1 cellular context compared by ENCODE assay signal in the genomic region with DNA sequence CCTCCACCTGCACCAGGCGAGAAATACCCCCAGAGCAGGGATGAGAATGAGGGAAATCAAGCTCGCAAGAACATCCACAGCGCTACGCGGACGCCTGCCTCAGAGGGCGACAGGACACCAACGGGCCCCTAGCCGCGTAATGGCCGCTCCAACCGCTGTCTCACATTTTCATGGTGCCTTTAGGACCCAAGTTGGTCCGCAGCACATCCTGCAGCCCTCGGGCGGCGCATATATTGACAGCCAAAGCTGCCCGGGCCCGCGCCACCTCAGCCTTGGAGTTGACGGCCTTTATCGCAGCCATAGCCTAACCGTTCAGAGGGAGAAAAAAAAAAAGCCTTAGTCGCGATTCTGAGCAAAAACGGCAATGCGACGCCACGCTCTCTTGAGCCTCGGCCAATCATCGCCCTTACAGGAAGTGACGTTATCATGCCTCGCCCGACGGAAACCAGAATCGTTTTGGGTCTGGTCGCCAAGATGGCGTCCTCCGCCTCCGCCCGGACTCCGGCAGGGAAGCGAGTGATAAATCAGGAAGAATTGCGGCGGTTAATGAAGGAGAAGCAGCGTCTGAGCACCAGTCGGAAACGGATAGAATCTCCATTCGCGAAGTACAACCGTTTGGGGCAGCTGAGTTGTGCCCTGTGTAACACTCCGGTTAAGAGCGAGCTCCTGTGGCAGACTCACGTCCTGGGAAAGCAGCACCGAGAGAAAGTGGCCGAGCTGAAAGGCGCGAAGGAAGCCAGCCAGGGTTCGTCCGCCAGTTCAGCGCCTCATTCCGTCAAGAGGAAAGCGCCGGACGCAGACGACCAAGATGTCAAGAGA.
A peak's percentile ranks its signal among the peaks of the same experiment; 100 is the strongest.
TF ChIP-seq lines count a peak whose summit lies in the region.

A gene with protein sequence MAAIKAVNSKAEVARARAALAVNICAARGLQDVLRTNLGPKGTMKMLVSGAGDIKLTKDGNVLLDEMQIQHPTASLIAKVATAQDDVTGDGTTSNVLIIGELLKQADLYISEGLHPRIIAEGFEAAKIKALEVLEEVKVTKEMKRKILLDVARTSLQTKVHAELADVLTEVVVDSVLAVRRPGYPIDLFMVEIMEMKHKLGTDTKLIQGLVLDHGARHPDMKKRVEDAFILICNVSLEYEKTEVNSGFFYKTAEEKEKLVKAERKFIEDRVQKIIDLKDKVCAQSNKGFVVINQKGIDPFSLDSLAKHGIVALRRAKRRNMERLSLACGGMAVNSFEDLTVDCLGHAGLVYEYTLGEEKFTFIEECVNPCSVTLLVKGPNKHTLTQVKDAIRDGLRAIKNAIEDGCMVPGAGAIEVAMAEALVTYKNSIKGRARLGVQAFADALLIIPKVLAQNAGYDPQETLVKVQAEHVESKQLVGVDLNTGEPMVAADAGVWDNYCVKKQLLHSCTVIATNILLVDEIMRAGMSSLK (minus strand): TSS at position 368 of the 819 bp plus-strand sequence. CDS start 67 bp downstream, at position 301.
A gene with protein sequence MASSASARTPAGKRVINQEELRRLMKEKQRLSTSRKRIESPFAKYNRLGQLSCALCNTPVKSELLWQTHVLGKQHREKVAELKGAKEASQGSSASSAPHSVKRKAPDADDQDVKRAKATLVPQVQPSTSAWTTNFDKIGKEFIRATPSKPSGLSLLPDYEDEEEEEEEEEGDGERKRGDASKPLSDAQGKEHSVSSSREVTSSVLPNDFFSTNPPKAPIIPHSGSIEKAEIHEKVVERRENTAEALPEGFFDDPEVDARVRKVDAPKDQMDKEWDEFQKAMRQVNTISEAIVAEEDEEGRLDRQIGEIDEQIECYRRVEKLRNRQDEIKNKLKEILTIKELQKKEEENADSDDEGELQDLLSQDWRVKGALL (plus strand): TSS at position 448 of the 819 bp plus-strand sequence. CDS start 27 bp downstream, at position 475.

TF ChIP-seq in A549, 52 proteins besides CTCF, POLR2A, EP300 and RAD21 (continued from another document):
- TF ChIP-seq, protein P1, sequence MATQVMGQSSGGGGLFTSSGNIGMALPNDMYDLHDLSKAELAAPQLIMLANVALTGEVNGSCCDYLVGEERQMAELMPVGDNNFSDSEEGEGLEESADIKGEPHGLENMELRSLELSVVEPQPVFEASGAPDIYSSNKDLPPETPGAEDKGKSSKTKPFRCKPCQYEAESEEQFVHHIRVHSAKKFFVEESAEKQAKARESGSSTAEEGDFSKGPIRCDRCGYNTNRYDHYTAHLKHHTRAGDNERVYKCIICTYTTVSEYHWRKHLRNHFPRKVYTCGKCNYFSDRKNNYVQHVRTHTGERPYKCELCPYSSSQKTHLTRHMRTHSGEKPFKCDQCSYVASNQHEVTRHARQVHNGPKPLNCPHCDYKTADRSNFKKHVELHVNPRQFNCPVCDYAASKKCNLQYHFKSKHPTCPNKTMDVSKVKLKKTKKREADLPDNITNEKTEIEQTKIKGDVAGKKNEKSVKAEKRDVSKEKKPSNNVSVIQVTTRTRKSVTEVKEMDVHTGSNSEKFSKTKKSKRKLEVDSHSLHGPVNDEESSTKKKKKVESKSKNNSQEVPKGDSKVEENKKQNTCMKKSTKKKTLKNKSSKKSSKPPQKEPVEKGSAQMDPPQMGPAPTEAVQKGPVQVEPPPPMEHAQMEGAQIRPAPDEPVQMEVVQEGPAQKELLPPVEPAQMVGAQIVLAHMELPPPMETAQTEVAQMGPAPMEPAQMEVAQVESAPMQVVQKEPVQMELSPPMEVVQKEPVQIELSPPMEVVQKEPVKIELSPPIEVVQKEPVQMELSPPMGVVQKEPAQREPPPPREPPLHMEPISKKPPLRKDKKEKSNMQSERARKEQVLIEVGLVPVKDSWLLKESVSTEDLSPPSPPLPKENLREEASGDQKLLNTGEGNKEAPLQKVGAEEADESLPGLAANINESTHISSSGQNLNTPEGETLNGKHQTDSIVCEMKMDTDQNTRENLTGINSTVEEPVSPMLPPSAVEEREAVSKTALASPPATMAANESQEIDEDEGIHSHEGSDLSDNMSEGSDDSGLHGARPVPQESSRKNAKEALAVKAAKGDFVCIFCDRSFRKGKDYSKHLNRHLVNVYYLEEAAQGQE (IDR thresholded peaks at IDR 0.05), result no peak; the same call in 1 of the 2 replicates
- TF ChIP-seq MAFK (IDR thresholded peaks at IDR 0.05; ENCODE audit: partially characterized antibody) (peak; percentile 42), CBX8 (IDR thresholded peaks at IDR 0.05) (no peak), ZSCAN20 (CRISPR knock-in tag; IDR thresholded peaks at IDR 0.05) (no peak), JUN (IDR thresholded peaks at IDR 0.05) (peak; percentile 91 to 95), ZC3H11A (IDR thresholded peaks at IDR 0.05) (no peak), RNF2 (IDR thresholded peaks at IDR 0.05; ENCODE audit: borderline replicate concordance, low read depth) (no peak), PHF8 (IDR thresholded peaks at IDR 0.05; ENCODE audit: borderline replicate concordance, low read depth) (peak; percentile 100), SREBF2 (IDR thresholded peaks at IDR 0.05) (no peak), ELK1 (IDR thresholded peaks at IDR 0.05; ENCODE audit: low read depth, low read length) (no peak), EHF (CRISPR knock-in tag; IDR thresholded peaks at IDR 0.05) (no peak), CEBPB (IDR thresholded peaks at IDR 0.05) (no peak), HEYL (CRISPR knock-in tag; IDR thresholded peaks at IDR 0.05) (no peak), ZFP36 (IDR thresholded peaks at IDR 0.05; ENCODE audit: borderline replicate concordance, partially characterized antibody) (no peak), ESRRA (IDR thresholded peaks at IDR 0.05; ENCODE audit: borderline replicate concordance, low read length) (no peak), JUNB (IDR thresholded peaks at IDR 0.05) (no peak), CHD4 (IDR thresholded peaks at IDR 0.05; ENCODE audit: borderline replicate concordance) (no peak), CBX2 (IDR thresholded peaks at IDR 0.05; ENCODE audit: borderline replicate concordance, low read depth) (peak; percentile 46; the same call in 1 of the 2 replicates), NFE2L2 (conservative IDR thresholded peaks at IDR 0.05; ENCODE audit: low read length) (no peak), MAZ (IDR thresholded peaks at IDR 0.05; ENCODE audit: borderline replicate concordance, low read depth, low read length) (no peak), FOSB (CRISPR knock-in tag; IDR thresholded peaks at IDR 0.05) (no peak), FOXS1 (CRISPR knock-in tag; IDR thresholded peaks at IDR 0.05) (no peak), CHD2 (IDR thresholded peaks at IDR 0.05; ENCODE audit: low read length, partially characterized antibody) (no peak), HOXA7 (CRISPR knock-in tag; IDR thresholded peaks at IDR 0.05) (no peak), GATA3 (IDR thresholded peaks at IDR 0.05; ENCODE audit: borderline replicate concordance) (no peak; the same call in 1 of the 2 replicates), MYC (IDR thresholded peaks at IDR 0.05; ENCODE audit: borderline replicate concordance, low read length) (0 out of 2 replicates have a peak, but pooled peaks have one; percentile 33), E2F6 (IDR thresholded peaks at IDR 0.05; ENCODE audit: borderline replicate concordance, low read depth) (no peak; the same call in 1 of the 2 replicates), EHMT2 (IDR thresholded peaks at IDR 0.05; ENCODE audit: low read depth) (peak; percentile 98), RARB (CRISPR knock-in tag; IDR thresholded peaks at IDR 0.05) (no peak), RFX5 (IDR thresholded peaks at IDR 0.05) (peak; percentile 47), HDAC2 (IDR thresholded peaks at IDR 0.05) (peak; percentile 100), NPAS2 (CRISPR knock-in tag; IDR thresholded peaks at IDR 0.05; ENCODE audit: borderline replicate concordance) (no peak), PBX3 (IDR thresholded peaks at IDR 0.05) (no peak), FOSL2 (IDR thresholded peaks at IDR 0.05) (no peak), FOSL2 (CRISPR knock-in tag; IDR thresholded peaks at IDR 0.05) (no peak), HOXB5 (CRISPR knock-in tag; IDR thresholded peaks at IDR 0.05) (0 out of 2 replicates have a peak, but pooled peaks have one; percentile 70), ZNF302 (CRISPR knock-in tag; IDR thresholded peaks at IDR 0.05) (no peak), SMC3 (IDR thresholded peaks at IDR 0.05) (no peak), TFCP2L1 (CRISPR knock-in tag; IDR thresholded peaks at IDR 0.05) (no peak), RCOR1 (IDR thresholded peaks at IDR 0.05; ENCODE audit: low read depth, low read length) (no peak), NR3C1 (IDR thresholded peaks at IDR 0.05) (no peak), TP53 (CRISPR knock-in tag; IDR thresholded peaks at IDR 0.05) (no peak), BHLHE40 (IDR thresholded peaks at IDR 0.05; ENCODE audit: low read depth, low read length) (no peak), POLR2AphosphoS2 (conservative IDR thresholded peaks at IDR 0.05; ENCODE audit: low read length) (no peak), KDM5A (IDR thresholded peaks at IDR 0.05) (peak; percentile 100), HOXB13 (CRISPR knock-in tag; IDR thresholded peaks at IDR 0.05; ENCODE audit: low read depth) (peak; percentile 76; the same call in 1 of the 2 replicates)
- TF ChIP-seq, protein P2, sequence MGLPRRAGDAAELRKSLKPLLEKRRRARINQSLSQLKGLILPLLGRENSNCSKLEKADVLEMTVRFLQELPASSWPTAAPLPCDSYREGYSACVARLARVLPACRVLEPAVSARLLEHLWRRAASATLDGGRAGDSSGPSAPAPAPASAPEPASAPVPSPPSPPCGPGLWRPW (IDR thresholded peaks at IDR 0.05), result no peak
- TF ChIP-seq, protein P3, sequence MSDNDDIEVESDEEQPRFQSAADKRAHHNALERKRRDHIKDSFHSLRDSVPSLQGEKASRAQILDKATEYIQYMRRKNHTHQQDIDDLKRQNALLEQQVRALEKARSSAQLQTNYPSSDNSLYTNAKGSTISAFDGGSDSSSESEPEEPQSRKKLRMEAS (IDR thresholded peaks at IDR 0.05), result peak; percentile 88
- TF ChIP-seq, protein P4, sequence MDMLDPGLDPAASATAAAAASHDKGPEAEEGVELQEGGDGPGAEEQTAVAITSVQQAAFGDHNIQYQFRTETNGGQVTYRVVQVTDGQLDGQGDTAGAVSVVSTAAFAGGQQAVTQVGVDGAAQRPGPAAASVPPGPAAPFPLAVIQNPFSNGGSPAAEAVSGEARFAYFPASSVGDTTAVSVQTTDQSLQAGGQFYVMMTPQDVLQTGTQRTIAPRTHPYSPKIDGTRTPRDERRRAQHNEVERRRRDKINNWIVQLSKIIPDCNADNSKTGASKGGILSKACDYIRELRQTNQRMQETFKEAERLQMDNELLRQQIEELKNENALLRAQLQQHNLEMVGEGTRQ (IDR thresholded peaks at IDR 0.05), result no peak
- TF ChIP-seq, protein P5, sequence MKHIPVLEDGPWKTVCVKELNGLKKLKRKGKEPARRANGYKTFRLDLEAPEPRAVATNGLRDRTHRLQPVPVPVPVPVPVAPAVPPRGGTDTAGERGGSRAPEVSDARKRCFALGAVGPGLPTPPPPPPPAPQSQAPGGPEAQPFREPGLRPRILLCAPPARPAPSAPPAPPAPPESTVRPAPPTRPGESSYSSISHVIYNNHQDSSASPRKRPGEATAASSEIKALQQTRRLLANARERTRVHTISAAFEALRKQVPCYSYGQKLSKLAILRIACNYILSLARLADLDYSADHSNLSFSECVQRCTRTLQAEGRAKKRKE (CRISPR knock-in tag; IDR thresholded peaks at IDR 0.05; ENCODE audit: low read depth), result peak; percentile 85; the same call in 1 of the 2 replicates
- TF ChIP-seq, protein P6, sequence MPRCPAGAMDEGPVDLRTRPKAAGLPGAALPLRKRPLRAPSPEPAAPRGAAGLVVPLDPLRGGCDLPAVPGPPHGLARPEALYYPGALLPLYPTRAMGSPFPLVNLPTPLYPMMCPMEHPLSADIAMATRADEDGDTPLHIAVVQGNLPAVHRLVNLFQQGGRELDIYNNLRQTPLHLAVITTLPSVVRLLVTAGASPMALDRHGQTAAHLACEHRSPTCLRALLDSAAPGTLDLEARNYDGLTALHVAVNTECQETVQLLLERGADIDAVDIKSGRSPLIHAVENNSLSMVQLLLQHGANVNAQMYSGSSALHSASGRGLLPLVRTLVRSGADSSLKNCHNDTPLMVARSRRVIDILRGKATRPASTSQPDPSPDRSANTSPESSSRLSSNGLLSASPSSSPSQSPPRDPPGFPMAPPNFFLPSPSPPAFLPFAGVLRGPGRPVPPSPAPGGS (IDR thresholded peaks at IDR 0.05), result peak; percentile 88
- TF ChIP-seq, protein P7, sequence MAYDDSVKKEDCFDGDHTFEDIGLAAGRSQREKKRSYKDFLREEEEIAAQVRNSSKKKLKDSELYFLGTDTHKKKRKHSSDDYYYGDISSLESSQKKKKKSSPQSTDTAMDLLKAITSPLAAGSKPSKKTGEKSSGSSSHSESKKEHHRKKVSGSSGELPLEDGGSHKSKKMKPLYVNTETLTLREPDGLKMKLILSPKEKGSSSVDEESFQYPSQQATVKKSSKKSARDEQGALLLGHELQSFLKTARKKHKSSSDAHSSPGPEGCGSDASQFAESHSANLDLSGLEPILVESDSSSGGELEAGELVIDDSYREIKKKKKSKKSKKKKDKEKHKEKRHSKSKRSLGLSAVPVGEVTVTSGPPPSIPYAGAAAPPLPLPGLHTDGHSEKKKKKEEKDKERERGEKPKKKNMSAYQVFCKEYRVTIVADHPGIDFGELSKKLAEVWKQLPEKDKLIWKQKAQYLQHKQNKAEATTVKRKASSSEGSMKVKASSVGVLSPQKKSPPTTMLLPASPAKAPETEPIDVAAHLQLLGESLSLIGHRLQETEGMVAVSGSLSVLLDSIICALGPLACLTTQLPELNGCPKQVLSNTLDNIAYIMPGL (CRISPR knock-in tag; IDR thresholded peaks at IDR 0.05; ENCODE audit: borderline replicate concordance), result no peak
